In genomic region chr1:151156515-151156819, GRCh38 we compare ENCODE assay signal across 8 cellular contexts. TPM values are rescaled to one million over a fixed set of nuclear protein-coding genes. Genes with fewer than 3 reads are reported as not detected.
DNase-seq lines count a peak whose midpoint lies in the region; ATAC-seq, FAIRE-seq and TF ChIP-seq lines count a peak whose summit lies in the region.

Gene TNFAIP8L2, plus strand, starts transcription at chr1:151156649. Its CDS starts 2,049 bp downstream, at chr1:151158698.

- TF ChIP-seq POLR2A in H54 (IDR thresholded peaks at IDR 0.05; ENCODE audit: low read depth, low read length) = no peak

- peak; percentile 73 for DNase-seq in colonic mucosa
- peak; percentile 87 for DNase-seq in posterior vena cava (ENCODE audit: low spot score)
- no peak for DNase-seq in H54 (ENCODE audit: insufficient read length, low spot score)
- no peak for DNase-seq in NCI-H226
- DNase-seq in NCI-H1048 (lab: John Stamatoyannopoulos, UW) = no peak

- peak within 1 kb of the TSS; percentile 1 to 19 for H3K9ac ChIP-seq in colonic mucosa (ENCODE audit: low read depth in 2 of 2, low read length in 2 of 2)

- H3K36me3 ChIP-seq in colonic mucosa = peaks cover 6% of the 10 kb centered on the region

- H3K27ac ChIP-seq in VCaP (peak within 1 kb of the TSS; percentile 2; the same call in 1 of the 2 replicates), colonic mucosa (peak within 1 kb of the TSS; percentile 51)

- H3K4me1 ChIP-seq in colonic mucosa = no peaks in the 10 kb centered on the region

- intact Hi-C loops in colonic mucosa (cut with DNase I) (loop anchor here (5.0 to 10.0 kb wide), 2 partner anchors 59 to 132 kb away; no protein-coding TSS in a partner anchor), posterior vena cava (cut with DNase I) (loop anchor here (5.0 kb wide), 2 partner anchors 54 to 59 kb away; no protein-coding TSS in a partner anchor)

- ATAC-seq in GM19035 (IDR thresholded peaks at IDR 0.05; ENCODE audit: unreplicated experiment) (peak; percentile 72), HG03175 (IDR thresholded peaks at IDR 0.05; ENCODE audit: unreplicated experiment) (peak; percentile 84)

- H3K4me3 ChIP-seq in colonic mucosa = peak within 1 kb of the TSS; percentile 19

- H3K9me3 ChIP-seq in colonic mucosa = no peaks in the 10 kb centered on the region

- no peak for TF ChIP-seq CTCF in VCaP (conservative IDR thresholded peaks at IDR 0.05)
- TF ChIP-seq CTCF in colonic mucosa (IDR thresholded peaks at IDR 0.05) = no peak

- no peaks in the 10 kb centered on the region for H3K27me3 ChIP-seq in colonic mucosa

- FAIRE-seq in H54 (lab: Jason Lieb, UNC) = no peak

RNA-seq across cellular contexts. Expression of gene TNFAIP8L2, which starts in this region (rescaled TPM):
- total RNA-seq in colonic mucosa = 1 to 10 TPM in 1 of 2 donors, under 1 TPM in 1; 0.72 to 1.2 TPM
- total RNA-seq in posterior vena cava = 1 to 10 TPM; 3.0 to 4.2 TPM

Comparison
In these comparisons a context has a peak if more than half of its experiments do, and no peak if none do; other contexts are left out.
1. DNase-seq: peak in colonic mucosa (single experiment) and posterior vena cava (single experiment); none in H54 (single experiment), NCI-H226 (single experiment) and NCI-H1048 (single experiment).